ENCODE assay signal across 8 cellular contexts in the genomic region with DNA sequence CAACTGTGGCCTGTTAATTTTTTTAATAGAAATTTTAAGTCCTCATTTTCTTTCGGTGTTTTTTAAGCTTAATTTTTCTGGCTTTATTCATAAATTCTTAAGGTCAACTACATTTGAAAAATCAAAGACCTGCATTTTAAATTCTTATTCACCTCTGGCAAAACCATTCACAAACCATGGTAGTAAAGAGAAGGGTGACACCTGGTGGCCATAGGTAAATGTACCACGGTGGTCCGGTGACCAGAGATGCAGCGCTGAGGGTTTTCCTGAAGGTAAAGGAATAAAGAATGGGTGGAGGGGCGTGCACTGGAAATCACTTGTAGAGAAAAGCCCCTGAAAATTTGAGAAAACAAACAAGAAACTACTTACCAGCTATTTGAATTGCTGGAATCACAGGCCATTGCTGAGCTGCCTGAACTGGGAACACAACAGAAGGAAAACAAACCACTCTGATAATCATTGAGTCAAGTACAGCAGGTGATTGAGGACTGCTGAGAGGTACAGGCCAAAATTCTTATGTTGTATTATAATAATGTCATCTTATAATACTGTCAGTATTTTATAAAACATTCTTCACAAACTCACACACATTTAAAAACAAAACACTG. TPM values are rescaled to one million over a fixed set of nuclear protein-coding genes. Genes with fewer than 3 reads are reported as not detected.
DNase-seq lines count a peak whose midpoint lies in the region; ATAC-seq, FAIRE-seq and TF ChIP-seq lines count a peak whose summit lies in the region.

No MANE protein-coding gene starts in this region.

- H2AK5ac ChIP-seq in neuronal stem cell (ENCODE audit: low read depth, low read length), result no peak overlapping the region

- no peak overlapping the region for H2BK120ac ChIP-seq in neuronal stem cell (ENCODE audit: low read depth, low read length)

- H3K27ac ChIP-seq in PC-9, result no peak overlapping the region
- H3K27ac ChIP-seq in neuronal stem cell (replicated peaks; ENCODE audit: low read length), result no peak overlapping the region
- H3K27ac ChIP-seq in tibial nerve, result no peak overlapping the region

- no peaks in the 10 kb centered on the region for H4K20me1 ChIP-seq in PC-9 (ENCODE audit: insufficient read depth)

- H3K4me2 ChIP-seq in PC-9 (no peak overlapping the region), neuronal stem cell (ENCODE audit: insufficient read depth, low read length, poor library complexity, severe bottlenecking) (no peak overlapping the region)

- no peaks in the 10 kb centered on the region for H3K27me3 ChIP-seq in PC-9 (ENCODE audit: insufficient read depth, low read depth)
- H3K27me3 ChIP-seq in neuronal stem cell (ENCODE audit: control insufficient read depth in 3 of 3, insufficient read depth in 3 of 3, low read depth in 1 of 3, low read length in 3 of 3), result no peaks in the 10 kb centered on the region
- no peaks in the 10 kb centered on the region for H3K27me3 ChIP-seq in tibial nerve

- H3K9me3 Mint-ChIP-seq in activated T-cell treated with anti-CD3 and anti-CD28 coated beads, Interleukin-2, amount 50 U/mL, for 24 hours, result no peaks in the 10 kb centered on the region

- no peak for FAIRE-seq in HTR-8/SVneo (lab: Jason Lieb, UNC)

- H2AFZ ChIP-seq in PC-9 (no peak overlapping the region), neuronal stem cell (ENCODE audit: low read length) (peak overlapping the region; percentile 42)

- TF ChIP-seq EP300 in tibial nerve (IDR thresholded peaks at IDR 0.05), result no peak

- H2BK12ac ChIP-seq in neuronal stem cell (ENCODE audit: low read length), result no peak overlapping the region

- intact Hi-C loops in PC-9 (cut with micrococcal nuclease; ENCODE audit: unreplicated experiment), result loop anchor here (1.0 to 5.0 kb wide), 4 partner anchors 10 to 875 kb away; a partner anchor contains a TSS

- H3K4me1 ChIP-seq in PC-9 (replicated peaks; ENCODE audit: insufficient read depth) (peaks cover 6% of the 10 kb centered on the region), neuronal stem cell (ENCODE audit: control insufficient read depth in 2 of 2, insufficient read depth in 1 of 2, low read depth in 1 of 2, low read length in 2 of 2) (peaks cover 0 to 3% of the 10 kb centered on the region in 2 donors), tibial nerve (peaks cover 0 to 5% (median 0%) of the 10 kb centered on the region in 4 donors)

- no peak overlapping the region for H3K4me3 ChIP-seq in PC-9
- H3K4me3 ChIP-seq in fibroblast of mammary gland (ENCODE audit: control insufficient read depth, low read depth, low read length), result no peak overlapping the region
- no peak overlapping the region for H3K4me3 ChIP-seq in neuronal stem cell (ENCODE audit: low read length in 2 of 2)
- no peak overlapping the region for H3K4me3 ChIP-seq in tibial nerve

- H3K4ac ChIP-seq in neuronal stem cell (ENCODE audit: low read length), result no peak overlapping the region

- H3K79me2 ChIP-seq in PC-9 (ENCODE audit: low read depth), result no peaks in the 10 kb centered on the region

- H3F3A ChIP-seq in PC-9 (ENCODE audit: insufficient read depth, low read depth), result peaks cover under 1% of the 10 kb centered on the region; the same call in 1 of the 2 replicates

- H2BK15ac ChIP-seq in neuronal stem cell (ENCODE audit: low read length), result no peak overlapping the region

- DNase-seq in DMS153 treated with DMSO at 0.1 percent for 48 hours (lab: John Stamatoyannopoulos, UW; ENCODE audit: unreplicated experiment) (peak; percentile 85), HTR-8/SVneo (ENCODE audit: insufficient read length, low spot score) (peak; percentile 45), PC-9 (peak; percentile 53 to 61), fibroblast of mammary gland (ENCODE audit: low read depth) (peak; percentile 66), neuronal stem cell (ENCODE audit: low spot score) (peak; percentile 50), tibial nerve (ENCODE audit: low spot score in 2 of 2) (peak; percentile 36 to 80)
- peak; percentile 69 for DNase-seq in activated T-cell treated with anti-CD3 and anti-CD28 coated beads, Interleukin-2, amount 50 U/mL, for 24 hours

- H3K79me1 ChIP-seq in neuronal stem cell (ENCODE audit: low read depth, low read length), result no peaks in the 10 kb centered on the region

- ATAC-seq in HG02840 (IDR thresholded peaks at IDR 0.05; ENCODE audit: low FRiP score, unreplicated experiment), result no peak

- no peak overlapping the region for H3K14ac ChIP-seq in neuronal stem cell (ENCODE audit: low read length)

- no peak overlapping the region for H4K91ac ChIP-seq in neuronal stem cell (ENCODE audit: low read depth, low read length, poor library complexity)

- H3K36me3 ChIP-seq in PC-9 (ENCODE audit: low read depth) (no peaks in the 10 kb centered on the region), neuronal stem cell (replicated peaks in 1 of 2; ENCODE audit: control insufficient read depth in 2 of 2, insufficient read depth in 2 of 2, low read length in 2 of 2) (no peaks in the 10 kb centered on the region), tibial nerve (peaks cover 0 to 9% (median 0%) of the 10 kb centered on the region in 3 donors)

- no peak overlapping the region for H3K4me3 Mint-ChIP-seq in activated T-cell treated with anti-CD3 and anti-CD28 coated beads, Interleukin-2, amount 50 U/mL, for 24 hours

- no peak overlapping the region for H3K23ac ChIP-seq in neuronal stem cell (ENCODE audit: low read depth, low read length, poor library complexity)

- H2BK5ac ChIP-seq in neuronal stem cell (ENCODE audit: low read length), result no peak overlapping the region

- TF ChIP-seq POLR2A in tibial nerve (IDR thresholded peaks at IDR 0.05), result no peak

- H3K36me3 Mint-ChIP-seq in activated T-cell treated with anti-CD3 and anti-CD28 coated beads, Interleukin-2, amount 50 U/mL, for 24 hours (ENCODE audit: low read depth), result no peaks in the 10 kb centered on the region

- peak; percentile 89 for TF ChIP-seq CTCF in PC-9 (conservative IDR thresholded peaks at IDR 0.05)
- TF ChIP-seq CTCF in fibroblast of mammary gland (conservative IDR thresholded peaks at IDR 0.05; ENCODE audit: control insufficient read depth, insufficient read depth, low read depth, low read length), result peak; percentile 73
- peak; percentile 56 to 83 (median 73) for TF ChIP-seq CTCF in tibial nerve (IDR thresholded peaks at IDR 0.05)

- H4K8ac ChIP-seq in neuronal stem cell (ENCODE audit: low read depth, low read length), result no peak overlapping the region

- H3K9me3 ChIP-seq in PC-9 (ENCODE audit: insufficient read depth, low read depth) (no peaks in the 10 kb centered on the region), neuronal stem cell (replicated peaks in 1 of 2; ENCODE audit: control insufficient read depth in 2 of 2, insufficient read depth in 1 of 2, low read depth in 1 of 2, low read length in 2 of 2) (no peaks in the 10 kb centered on the region), tibial nerve (no peaks in the 10 kb centered on the region)

- peaks cover 2% of the 10 kb centered on the region for H3K27me3 Mint-ChIP-seq in activated T-cell treated with anti-CD3 and anti-CD28 coated beads, Interleukin-2, amount 50 U/mL, for 24 hours

- WGBS in neuronal stem cell (ENCODE audit: extremely low coverage in 2 of 2, insufficient read length in 2 of 2, insufficient replicate concordance in 1 of 2), 2 donors, result no CpG with 5 or more reads among the region's 5 CpGs
- 6% methylated on average over 5 of the region's 5 CpGs for WGBS in tibial nerve, 2 donors

- H3K27ac Mint-ChIP-seq in activated T-cell treated with anti-CD3 and anti-CD28 coated beads, Interleukin-2, amount 50 U/mL, for 24 hours, result no peak overlapping the region

- CTCF ChIA-PET in PC-9 (lab: Charles Lee), result interaction anchor here (0.6 to 1.1 kb wide), 5 partner anchors 28 to 73 kb away, joined by 3 to 6 read pairs (median 4); no protein-coding TSS in a partner anchor

- no peak overlapping the region for H3K9ac ChIP-seq in neuronal stem cell (ENCODE audit: low read depth, low read length, poor library complexity)

- no TSS peak for BruUV-seq in PC-9 (replicated peaks; lab: Mats Ljungman, UMichigan)

- H3K18ac ChIP-seq in neuronal stem cell (ENCODE audit: low read length), result no peak overlapping the region

- H3K9me2 ChIP-seq in PC-9 (ENCODE audit: insufficient read depth), result no peaks in the 10 kb centered on the region

- H3K4me1 Mint-ChIP-seq in activated T-cell treated with anti-CD3 and anti-CD28 coated beads, Interleukin-2, amount 50 U/mL, for 24 hours (ENCODE audit: low read depth), result peaks cover 2% of the 10 kb centered on the region

- POLR2A ChIA-PET in PC-9 (lab: Charles Lee; ENCODE audit: unreplicated experiment), result interaction anchor here (0.7 kb wide), 1 partner anchor 64 kb away, joined by 4 read pairs; no protein-coding TSS in a partner anchor

RNA-seq across cellular contexts. Expression of a gene that starts 10.1 kb away (rescaled TPM):
- 33.3 and 46.0 TPM in 2 replicates for total RNA-seq in PC-9 (2021)
- polyA plus RNA-seq in neuronal stem cell (2013, experiment 1 of 2), result 0.54 TPM
- 0.35 TPM for polyA plus RNA-seq in neuronal stem cell (2013, experiment 2 of 2)
- total RNA-seq in tibial nerve, result 10 to 100 TPM in 2 of 4 donors, 1 to 10 TPM in 2; 5.9 to 11.0 (median 9.0) TPM
